ENCODE assay signal across 8 cellular contexts in genomic region chr14:93332032-93332852, GRCh38. TPM values are rescaled to one million over a fixed set of nuclear protein-coding genes. Genes with fewer than 3 reads are reported as not detected.
DNase-seq lines count a peak whose midpoint lies in the region; ATAC-seq, FAIRE-seq and TF ChIP-seq lines count a peak whose summit lies in the region.

No MANE protein-coding gene starts in this region.

- TF ChIP-seq EP300 in upper lobe of left lung (IDR thresholded peaks at IDR 0.05): no peak

- ATAC-seq in HG02610 (IDR thresholded peaks at IDR 0.05; ENCODE audit: unreplicated experiment) (peak; percentile 55), upper lobe of left lung (ENCODE audit: low FRiP score in 2 of 2) (peak; percentile 81 to 90)
- peak; percentile 58 for ATAC-seq in activated T-helper 17 cell treated with anti-CD3 and anti-CD28 coated beads, Interleukin-2, amount 50 U/mL, for 72 hours (replicated peaks)

- H3K4me1 Mint-ChIP-seq in activated T-helper 17 cell treated with anti-CD3 and anti-CD28 coated beads, Interleukin-2, amount 50 U/mL, for 72 hours: peaks cover 21% of the 10 kb centered on the region

- peak overlapping the region; percentile 96 to 100 (median 98) for H3K27ac ChIP-seq in upper lobe of left lung

- no peaks in the 10 kb centered on the region for H3K9me3 Mint-ChIP-seq in activated T-helper 17 cell treated with anti-CD3 and anti-CD28 coated beads, Interleukin-2, amount 50 U/mL, for 72 hours

- no peaks in the 10 kb centered on the region for H3K36me3 ChIP-seq in neuron (ENCODE audit: insufficient read depth, low read length)
- no peaks in the 10 kb centered on the region for H3K36me3 ChIP-seq in upper lobe of left lung

- no peak for TF ChIP-seq CTCF in upper lobe of left lung (IDR thresholded peaks at IDR 0.05)

- H2AFZ ChIP-seq in neuron (ENCODE audit: low read depth, low read length): peak overlapping the region; percentile 93

- no peaks in the 10 kb centered on the region for H3K36me3 Mint-ChIP-seq in activated T-helper 17 cell treated with anti-CD3 and anti-CD28 coated beads, Interleukin-2, amount 50 U/mL, for 72 hours (ENCODE audit: low read depth)

- peak overlapping the region; percentile 63 for H3K4me3 ChIP-seq in neuron (ENCODE audit: low read length)
- H3K4me3 ChIP-seq in upper lobe of left lung: peak overlapping the region; percentile 29 to 98 (median 88)

- FAIRE-seq in frontal cortex (lab: Jason Lieb, UNC): no peak

- 0 to 2% methylated on average over 17 to 32 of the region's 72 CpGs for WGBS in upper lobe of left lung, 2 donors

- H3K27ac Mint-ChIP-seq in activated T-helper 17 cell treated with anti-CD3 and anti-CD28 coated beads, Interleukin-2, amount 50 U/mL, for 72 hours: peak overlapping the region; percentile 91

- no peaks in the 10 kb centered on the region for H3K27me3 ChIP-seq in neuron (ENCODE audit: insufficient read depth, low read length)
- no peaks in the 10 kb centered on the region for H3K27me3 ChIP-seq in upper lobe of left lung

- no peaks in the 10 kb centered on the region for H3K27me3 Mint-ChIP-seq in activated T-helper 17 cell treated with anti-CD3 and anti-CD28 coated beads, Interleukin-2, amount 50 U/mL, for 72 hours

- no peak for TF ChIP-seq POLR2A in upper lobe of left lung (IDR thresholded peaks at IDR 0.05)

- peaks cover 26% of the 10 kb centered on the region for H3K4me1 ChIP-seq in neuron (ENCODE audit: insufficient read depth, low read length)
- H3K4me1 ChIP-seq in upper lobe of left lung: peaks cover 28 to 48% (median 34%) of the 10 kb centered on the region in 4 donors

- H3K9me3 ChIP-seq in neuron (ENCODE audit: low read length): peaks cover 4% of the 10 kb centered on the region
- H3K9me3 ChIP-seq in upper lobe of left lung: peaks cover 0 to 4% (median 0%) of the 10 kb centered on the region in 4 donors

- DNase-seq in activated T-cell treated with anti-CD3 and anti-CD28 coated beads for 4 hours (peak; percentile 11), NCI-H1092 treated with DMSO at 0.1 percent for 48 hours (lab: John Stamatoyannopoulos, UW) (peak; percentile 58), frontal cortex (ENCODE audit: low spot score in 2 of 2) (peak; percentile 62 to 76), upper lobe of left lung (peak; percentile 69 to 94)
- no peak for DNase-seq in activated T-cell treated with anti-CD3 and anti-CD28 coated beads, Interleukin-2, amount 50 U/mL, for 48 hours

- peak overlapping the region; percentile 91 for H3K4me3 Mint-ChIP-seq in activated T-helper 17 cell treated with anti-CD3 and anti-CD28 coated beads, Interleukin-2, amount 50 U/mL, for 72 hours

RNA-seq across cellular contexts. Expression of gene BTBD7, which starts 0.6 kb away (rescaled TPM):
- 10 to 100 TPM; 10.1 to 15.9 TPM for total RNA-seq in activated T-helper 17 cell treated with anti-CD3 and anti-CD28 coated beads, Interleukin-2, amount 50 U/mL, for 72 hours
- total RNA-seq in frontal cortex: 54.6 TPM
- 10 to 100 TPM; 15.1 to 46.1 (median 36.9) TPM for total RNA-seq in upper lobe of left lung

RNA-seq across cellular contexts. Expression of gene COX8C, which starts 14.7 kb away (rescaled TPM):
- not detected for total RNA-seq in activated T-helper 17 cell treated with anti-CD3 and anti-CD28 coated beads, Interleukin-2, amount 50 U/mL, for 72 hours
- total RNA-seq in frontal cortex (not detected), upper lobe of left lung (not detected)

Comparison
In these comparisons a context has a peak if more than half of its experiments do, and no peak if none do; other contexts are left out.
1. DNase-seq: peak in activated T-cell treated with anti-CD3 and anti-CD28 coated beads for 4 hours (single experiment), NCI-H1092 treated with DMSO at 0.1 percent for 48 hours (single experiment), frontal cortex (2 of 2) and upper lobe of left lung (2 of 2); none in activated T-cell treated with anti-CD3 and anti-CD28 coated beads, Interleukin-2, amount 50 U/mL, for 48 hours (0 of 2).
2. Peak in every context shown above with its lines, with median percentiles within 50 percentile points of each other: ATAC-seq.